Comparison of ENCODE assay signal across 8 cellular contexts in the genomic region with DNA sequence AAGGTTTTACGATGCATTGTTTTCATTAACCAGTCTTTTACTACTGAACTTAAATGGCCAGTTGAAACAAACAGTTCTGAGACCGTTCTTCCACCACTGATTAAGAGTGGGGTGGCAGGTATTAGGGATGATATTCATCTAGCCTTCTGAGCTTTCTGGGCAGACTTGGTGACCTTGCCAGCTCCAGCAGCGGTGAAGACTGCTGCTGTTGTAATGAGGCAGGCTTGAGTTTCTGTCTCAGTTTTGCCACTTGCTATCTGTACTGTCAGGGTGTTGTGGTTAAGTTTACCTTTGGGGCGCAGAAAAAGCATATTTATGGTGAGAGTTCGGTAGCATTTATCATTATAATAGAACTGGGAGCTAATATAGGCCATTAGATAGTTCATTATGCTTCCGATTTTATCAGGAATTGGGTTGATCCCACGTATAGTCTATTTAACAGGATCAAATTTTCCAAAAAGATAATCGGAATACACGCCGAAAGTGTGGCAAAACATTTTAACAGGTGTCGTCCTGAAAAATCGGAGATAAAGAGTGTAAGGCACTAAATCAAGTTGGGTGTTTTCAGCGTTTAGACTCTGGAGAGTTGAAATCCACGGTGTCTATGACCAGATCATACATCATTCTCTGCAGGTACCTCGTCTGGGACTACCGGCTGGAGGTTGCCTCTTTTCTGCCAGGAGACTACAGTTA. TPM values are rescaled to one million over a fixed set of nuclear protein-coding genes. Genes with fewer than 3 reads are reported as not detected.
DNase-seq lines count a peak whose midpoint lies in the region; ATAC-seq and TF ChIP-seq lines count a peak whose summit lies in the region.

No MANE protein-coding gene starts in this region.

- peak overlapping the region; percentile 69 for H3K4me3 ChIP-seq in MG63
- peak overlapping the region; percentile 68 to 96 (median 82) for H3K4me3 ChIP-seq in heart left ventricle
- peak overlapping the region; percentile 69 to 89 for H3K4me3 ChIP-seq in prostate gland

- DNase-seq in MG63: no peak
- DNase-seq in activated naive CD4-positive, alpha-beta T cell treated with anti-CD3 and anti-CD28 coated beads for 36 hours: peak; percentile 48
- DNase-seq in heart left ventricle: no peak
- DNase-seq in prostate gland (ENCODE audit: low spot score): no peak
- no peak for DNase-seq in mesenteric fat pad (ENCODE audit: low spot score)
- DNase-seq in effector CD8-positive, alpha-beta T cell (lab: John Stamatoyannopoulos, UW): no peak

- CTCF ChIA-PET in activated naive CD4-positive, alpha-beta T cell treated with anti-CD3 and anti-CD28 coated beads for 36 hours (lab: Charles Lee): interaction anchor here (7.9 kb wide), 1 partner anchor 36 kb away, joined by 205 read pairs; no protein-coding TSS in a partner anchor

- no peaks in the 10 kb centered on the region for H3K27me3 Mint-ChIP-seq in activated naive CD4-positive, alpha-beta T cell treated with anti-CD3 and anti-CD28 coated beads for 36 hours (ENCODE audit: low read depth)

- intact Hi-C loops in activated naive CD4-positive, alpha-beta T cell treated with anti-CD3 and anti-CD28 coated beads for 36 hours (cut with micrococcal nuclease): loop anchor here (5.0 to 10.0 kb wide), 2 partner anchors 889 to 1127 kb away; a partner anchor contains a TSS
- intact Hi-C loops in heart left ventricle (cut with DNase I) (loop anchor here in 8 of 10 donors (5.0 to 10.0 kb wide), 6 partner anchors 34 to 153 kb away; a partner anchor contains a TSS), prostate gland (cut with DNase I) (loop anchor here (5.0 kb wide), 1 partner anchor 34 kb away; no protein-coding TSS in a partner anchor)

- H3K36me3 ChIP-seq in MG63 (peaks cover 8% of the 10 kb centered on the region; the same call in 1 of the 2 replicates), heart left ventricle (peaks cover 0 to 8% (median 0%) of the 10 kb centered on the region in 9 donors), prostate gland (no peaks in the 10 kb centered on the region)

- H3K4me1 ChIP-seq in heart left ventricle (peaks cover 0 to 42% (median 22%) of the 10 kb centered on the region in 12 donors), prostate gland (replicated peaks) (peaks cover 6% of the 10 kb centered on the region)

- H3K27ac ChIP-seq in heart left ventricle: peak overlapping the region; percentile 79 to 99 (median 90)
- peak overlapping the region; percentile 95 to 96 for H3K27ac ChIP-seq in prostate gland

- 4 to 8% (median 5%) methylated on average over 16 of the region's 16 CpGs for WGBS in heart left ventricle, 4 donors
- 1% methylated on average over 16 of the region's 16 CpGs for WGBS in prostate gland

- no peaks in the 10 kb centered on the region for H3K9me3 ChIP-seq in MG63
- no peaks in the 10 kb centered on the region for H3K9me3 ChIP-seq in heart left ventricle
- H3K9me3 ChIP-seq in prostate gland: no peaks in the 10 kb centered on the region

- H3K36me3 Mint-ChIP-seq in activated naive CD4-positive, alpha-beta T cell treated with anti-CD3 and anti-CD28 coated beads for 36 hours (ENCODE audit: low read depth): peaks cover 14% of the 10 kb centered on the region

- TF ChIP-seq POLR2A in heart left ventricle (IDR thresholded peaks at IDR 0.05): no peak
- no peak for TF ChIP-seq POLR2A in prostate gland (IDR thresholded peaks at IDR 0.05)

- TF ChIP-seq CTCF in heart left ventricle (IDR thresholded peaks at IDR 0.05): no peak
- TF ChIP-seq CTCF in prostate gland (IDR thresholded peaks at IDR 0.05): no peak

- H3K9me3 Mint-ChIP-seq in activated naive CD4-positive, alpha-beta T cell treated with anti-CD3 and anti-CD28 coated beads for 36 hours: no peaks in the 10 kb centered on the region

- H3K4me1 Mint-ChIP-seq in activated naive CD4-positive, alpha-beta T cell treated with anti-CD3 and anti-CD28 coated beads for 36 hours (ENCODE audit: low read depth): peaks cover 64% of the 10 kb centered on the region

- peak overlapping the region; percentile 93 for H3K27ac Mint-ChIP-seq in activated naive CD4-positive, alpha-beta T cell treated with anti-CD3 and anti-CD28 coated beads for 36 hours

- ATAC-seq in GM18520 (IDR thresholded peaks at IDR 0.05; ENCODE audit: unreplicated experiment): peak; percentile 5
- ATAC-seq in heart left ventricle: peak in 3 of 4 donors; percentile 29 to 42 (median 35)
- no peak for ATAC-seq in HG03521 (IDR thresholded peaks at IDR 0.05; ENCODE audit: unreplicated experiment)

- peak overlapping the region; percentile 98 for H3K4me3 Mint-ChIP-seq in activated naive CD4-positive, alpha-beta T cell treated with anti-CD3 and anti-CD28 coated beads for 36 hours

- no peaks in the 10 kb centered on the region for H3K27me3 ChIP-seq in MG63
- no peaks in the 10 kb centered on the region for H3K27me3 ChIP-seq in heart left ventricle
- no peaks in the 10 kb centered on the region for H3K27me3 ChIP-seq in prostate gland (replicated peaks; ENCODE audit: insufficient read depth)

RNA-seq across cellular contexts. Expression of a gene that starts 0.7 kb away (rescaled TPM):
- 24.7 and 48.5 TPM in 2 replicates for total RNA-seq in MG63 (2014; rRNA removed; shearing (Covaris generic); ENCODE audit: low replicate concordance)
- 10 to 100 TPM; 30.2 to 32.0 TPM for total RNA-seq in activated naive CD4-positive, alpha-beta T cell treated with anti-CD3 and anti-CD28 coated beads for 36 hours
- total RNA-seq in heart left ventricle (10 to 100 TPM; 15.2 to 39.9 (median 19.2) TPM), prostate gland (10 to 100 TPM; 52.0 to 60.2 TPM), mesenteric fat pad (23.6 TPM)
- polyA plus RNA-seq in heart left ventricle: 10 to 100 TPM in 1 of 2 donors, 1 to 10 TPM in 1; 9.6 to 20.1 TPM

RNA-seq across cellular contexts. Expression of a gene that starts 15.2 kb away (rescaled TPM):
- total RNA-seq in MG63 (2014; rRNA removed; shearing (Covaris generic); ENCODE audit: low replicate concordance): not detected in 2 replicates
- total RNA-seq in activated naive CD4-positive, alpha-beta T cell treated with anti-CD3 and anti-CD28 coated beads for 36 hours: under 1 TPM; 0.21 to 0.25 TPM
- total RNA-seq in heart left ventricle (10 to 100 TPM in 2 of 9 donors, 1 to 10 TPM in 7; 1.8 to 49.3 (median 3.7) TPM), prostate gland (1 to 10 TPM; 1.5 to 3.4 TPM), mesenteric fat pad (53.1 TPM)
- 1 to 10 TPM; 1.4 to 4.1 TPM for polyA plus RNA-seq in heart left ventricle

RNA-seq across cellular contexts. Expression of a gene that starts 42.0 kb away (rescaled TPM):
- not detected in 2 replicates for total RNA-seq in MG63 (2014; rRNA removed; shearing (Covaris generic); ENCODE audit: low replicate concordance)
- 1 to 10 TPM; 1.2 TPM for total RNA-seq in activated naive CD4-positive, alpha-beta T cell treated with anti-CD3 and anti-CD28 coated beads for 36 hours
- total RNA-seq in heart left ventricle (1 to 10 TPM in 2 of 9 donors, under 1 TPM in 3, not detected in 4; 0.37 to 7.5 (median 0.62) TPM), prostate gland (1 to 10 TPM in 1 of 2 donors, not detected in 1; 1.1 TPM), mesenteric fat pad (3.5 TPM)
- polyA plus RNA-seq in heart left ventricle: under 1 TPM; 0.47 to 0.57 TPM

RNA-seq across cellular contexts. Expression of a gene that starts 48.9 kb away (rescaled TPM):
- 3.6 and 5.9 TPM in 2 replicates for total RNA-seq in MG63 (2014; rRNA removed; shearing (Covaris generic); ENCODE audit: low replicate concordance)
- 10 to 100 TPM; 17.6 to 17.7 TPM for total RNA-seq in activated naive CD4-positive, alpha-beta T cell treated with anti-CD3 and anti-CD28 coated beads for 36 hours
- total RNA-seq in heart left ventricle (10 to 100 TPM; 22.7 to 34.7 (median 24.9) TPM), prostate gland (10 to 100 TPM; 15.4 to 27.8 TPM), mesenteric fat pad (16.4 TPM)
- polyA plus RNA-seq in heart left ventricle: 10 to 100 TPM in 1 of 2 donors, 1 to 10 TPM in 1; 9.4 to 20.3 TPM
